9 cellular contexts compared by ENCODE assay signal in genomic region chr19:41861846-41862245, GRCh38. TPM values are rescaled to one million over a fixed set of nuclear protein-coding genes. Genes with fewer than 3 reads are reported as not detected.
DNase-seq lines count a peak whose midpoint lies in the region; ATAC-seq and TF ChIP-seq lines count a peak whose summit lies in the region.
"Had no signal": no experiment of that assay in that cellular context is flagged by ENCODE, and none has a peak within 500 bp of the region (broad histone marks: within the 10 kb centered on the region; RNA-seq: fewer than 3 reads in every experiment).

No MANE protein-coding gene starts in this region.

- no peaks in the 10 kb centered on the region for H3K27me3 Mint-ChIP-seq in activated CD4-positive, alpha-beta T cell treated with anti-CD3 and anti-CD28 coated beads for 36 hours
- H3K27me3 Mint-ChIP-seq in WTC11 (ENCODE audit: low read depth) = peaks cover 6% of the 10 kb centered on the region

- H3K4me3 ChIP-seq in fibroblast of mammary gland (ENCODE audit: control insufficient read depth, low read depth, low read length) = peak overlapping the region; percentile 84

- TF ChIP-seq CTCF in WTC11 (IDR thresholded peaks at IDR 0.05) (no peak), fibroblast of mammary gland (conservative IDR thresholded peaks at IDR 0.05; ENCODE audit: control insufficient read depth, insufficient read depth, low read depth, low read length) (no peak)

- peaks cover 56% of the 10 kb centered on the region for H3K36me3 Mint-ChIP-seq in activated CD4-positive, alpha-beta T cell treated with anti-CD3 and anti-CD28 coated beads for 36 hours (ENCODE audit: low read depth)
- peaks cover 58% of the 10 kb centered on the region for H3K36me3 Mint-ChIP-seq in WTC11

- POLR2A ChIA-PET in activated CD4-positive, alpha-beta T cell treated with anti-CD3 and anti-CD28 coated beads for 36 hours (lab: Charles Lee) = interaction anchor here (0.5 to 2.9 kb wide), 3 partner anchors 8 to 29 kb away, joined by 3 to 40 read pairs (median 3); no protein-coding TSS in a partner anchor
- POLR2A ChIA-PET in WTC11 (lab: Charles Lee) = interaction anchor here (1.9 kb wide), 1 partner anchor 11 kb away, joined by 7 read pairs; no protein-coding TSS in a partner anchor

- CTCF ChIA-PET in activated CD4-positive, alpha-beta T cell treated with anti-CD3 and anti-CD28 coated beads for 36 hours (lab: Charles Lee) = interaction anchor here (1.0 to 2.9 kb wide), 3 partner anchors 9 to 96 kb away, joined by 3 to 14 read pairs (median 12); partner anchors contain the start of gene RABAC1
- CTCF ChIA-PET in WTC11 (lab: Charles Lee) = interaction anchor here (1.8 kb wide), 1 partner anchor 11 kb away, joined by 5 read pairs; no protein-coding TSS in a partner anchor

- no peak for DNase-seq in activated CD4-positive, alpha-beta T cell treated with anti-CD3 and anti-CD28 coated beads for 36 hours
- DNase-seq in activated CD4-positive, alpha-beta T cell treated with anti-CD3 and anti-CD28 coated beads, Interleukin-2, amount 50 U/mL, for 1 hour = no peak
- DNase-seq in WTC11 (ENCODE audit: low spot score) (no peak), fibroblast of mammary gland (ENCODE audit: low read depth) (no peak), NCI-H1436 treated with DMSO at 0.1 percent for 48 hours (lab: John Stamatoyannopoulos, UW) (no peak)
- DNase-seq in stimulated activated CD8-positive, alpha-beta memory T cell treated with anti-CD3 and anti-CD28 coated beads, Interleukin-4, amount 100 ng/mL, for 48 hours = peak; percentile 27
- DNase-seq: activated effector memory CD4-positive, alpha-beta T cell treated with Interleukin-2 at 50 U/mL for 16 hours had no signal

- ATAC-seq in activated CD4-positive, alpha-beta T cell treated with anti-CD3 and anti-CD28 coated beads for 36 hours = no peak
- ATAC-seq in WTC11 (no peak), HG02623 (IDR thresholded peaks at IDR 0.05; ENCODE audit: unreplicated experiment) (no peak), HG03095 (IDR thresholded peaks at IDR 0.05; ENCODE audit: unreplicated experiment) (no peak)

- peak overlapping the region; percentile 93 for H3K27ac Mint-ChIP-seq in activated CD4-positive, alpha-beta T cell treated with anti-CD3 and anti-CD28 coated beads for 36 hours
- H3K27ac Mint-ChIP-seq in WTC11 = peak overlapping the region; percentile 92

- intact Hi-C loops in activated CD4-positive, alpha-beta T cell treated with anti-CD3 and anti-CD28 coated beads for 36 hours (cut with DNase I, micrococcal nuclease) = loop anchor here (2.0 to 5.0 kb wide), 3 partner anchors 25 to 1065 kb away; partner anchors contain the start of genes EGLN2 (in 1 of the 2) and TGFB1 (in 1 of the 2)

- no peaks in the 10 kb centered on the region for H3K9me3 Mint-ChIP-seq in activated CD4-positive, alpha-beta T cell treated with anti-CD3 and anti-CD28 coated beads for 36 hours (ENCODE audit: low read depth)
- no peaks in the 10 kb centered on the region for H3K9me3 Mint-ChIP-seq in WTC11

- H3K4me1 Mint-ChIP-seq in activated CD4-positive, alpha-beta T cell treated with anti-CD3 and anti-CD28 coated beads for 36 hours = peaks cover 61% of the 10 kb centered on the region
- peaks cover 51% of the 10 kb centered on the region for H3K4me1 Mint-ChIP-seq in WTC11

- peak overlapping the region; percentile 86 for H3K4me3 Mint-ChIP-seq in activated CD4-positive, alpha-beta T cell treated with anti-CD3 and anti-CD28 coated beads for 36 hours
- peak overlapping the region; percentile 94 for H3K4me3 Mint-ChIP-seq in WTC11

TF ChIP-seq in WTC11, 78 proteins besides CTCF, POLR2A, EP300 and RAD21:
- no peak for TF ChIP-seq GTF2I (CRISPR knock-in tag; conservative IDR thresholded peaks at IDR 0.05)
- no peak for TF ChIP-seq CREB1 (CRISPR knock-in tag; IDR thresholded peaks at IDR 0.05)
- no peak for TF ChIP-seq ESRRA (CRISPR knock-in tag; IDR thresholded peaks at IDR 0.05; ENCODE audit: borderline replicate concordance)
- TF ChIP-seq ETV6 (CRISPR knock-in tag; IDR thresholded peaks at IDR 0.05) = no peak
- TF ChIP-seq KAT7 (CRISPR knock-in tag; IDR thresholded peaks at IDR 0.05; ENCODE audit: borderline replicate concordance) = no peak
- no peak for TF ChIP-seq ELF4 (CRISPR knock-in tag; IDR thresholded peaks at IDR 0.05; ENCODE audit: low read depth)
- no peak for TF ChIP-seq ZNF423 (CRISPR knock-in tag; IDR thresholded peaks at IDR 0.05)
- no peak for TF ChIP-seq MAX (CRISPR knock-in tag; IDR thresholded peaks at IDR 0.05)
- TF ChIP-seq JAZF1 (CRISPR knock-in tag; IDR thresholded peaks at IDR 0.05) = no peak
- no peak for TF ChIP-seq HMGA2 (CRISPR knock-in tag; IDR thresholded peaks at IDR 0.05)
- no peak for TF ChIP-seq ATF6 (CRISPR knock-in tag; IDR thresholded peaks at IDR 0.05)
- TF ChIP-seq NFE2L1 (CRISPR knock-in tag; IDR thresholded peaks at IDR 0.05) = no peak

RNA-seq across cellular contexts. Expression of gene RPS19, which starts 1.8 kb away (rescaled TPM):
- total RNA-seq in activated CD4-positive, alpha-beta T cell treated with anti-CD3 and anti-CD28 coated beads for 36 hours = 1,000 to 10,000 TPM; 2,342 to 3,204 TPM
- total RNA-seq in WTC11 (2021) = 3,152 to 3,787 TPM (median 3,713 TPM) in 3 replicates

RNA-seq across cellular contexts. Expression of gene CD79A, which starts 15.2 kb away (rescaled TPM):
- 1 to 10 TPM; 4.0 to 4.1 TPM for total RNA-seq in activated CD4-positive, alpha-beta T cell treated with anti-CD3 and anti-CD28 coated beads for 36 hours
- total RNA-seq in WTC11 (2021) = 0.42 to 1.2 TPM (median 0.71 TPM) in 3 replicates

RNA-seq across cellular contexts. Expression of gene DMRTC2, which starts 17.0 kb away (rescaled TPM):
- not detected for total RNA-seq in activated CD4-positive, alpha-beta T cell treated with anti-CD3 and anti-CD28 coated beads for 36 hours
- total RNA-seq in WTC11 (2021) = not detected in 3 replicates

RNA-seq across cellular contexts. Expression of gene LYPD4, which starts 17.4 kb away (rescaled TPM):
- not detected for total RNA-seq in activated CD4-positive, alpha-beta T cell treated with anti-CD3 and anti-CD28 coated beads for 36 hours
- not detected in 3 replicates for total RNA-seq in WTC11 (2021)

RNA-seq across cellular contexts. Expression of gene ARHGEF1, which starts 21.1 kb away (rescaled TPM):
- total RNA-seq in activated CD4-positive, alpha-beta T cell treated with anti-CD3 and anti-CD28 coated beads for 36 hours = 100 to 1,000 TPM; 231 to 276 TPM
- total RNA-seq in WTC11 (2021) = 77.2 to 102 TPM (median 82.9 TPM) in 3 replicates
